20 cellular contexts compared by ENCODE assay signal in genomic region chr12:49796606-49797451, GRCh38. TPM values are rescaled to one million over a fixed set of nuclear protein-coding genes. Genes with fewer than 3 reads are reported as not detected.
A peak's percentile ranks its signal among the peaks of the same experiment; 100 is the strongest.
DNase-seq lines count a peak whose midpoint lies in the region; ATAC-seq, FAIRE-seq and TF ChIP-seq lines count a peak whose summit lies in the region.
"Had no signal": no experiment of that assay in that cellular context is flagged by ENCODE, and none has a peak within 500 bp of the region (broad histone marks: within the 10 kb centered on the region; RNA-seq: fewer than 3 reads in every experiment).

No MANE protein-coding gene starts in this region.

- H3K27ac ChIP-seq in HepG2 (ENCODE audit: extremely low read length, insufficient read depth, low read length) (no peak overlapping the region), right lobe of liver (no peak overlapping the region), osteoblast (ENCODE audit: low read depth, low read length) (no peak overlapping the region)
- H3K27ac ChIP-seq: KMS-11, SK-N-MC had no signal

- H2AFZ ChIP-seq in HepG2 (ENCODE audit: low read length) = no peak overlapping the region
- no peak overlapping the region for H2AFZ ChIP-seq in osteoblast (ENCODE audit: low read length)

- H4K20me1 ChIP-seq in HepG2 (ENCODE audit: insufficient read depth, low read length) = no peaks in the 10 kb centered on the region
- peaks cover 11% of the 10 kb centered on the region for H4K20me1 ChIP-seq in osteoblast (ENCODE audit: insufficient read depth, low read length)

- FAIRE-seq in HepG2 (lab: Jason Lieb, UNC) = no peak
- FAIRE-seq: GM12891, GM18507 had no signal

- H3K27me3 ChIP-seq in HepG2 (ENCODE audit: control insufficient read depth in 1 of 2, insufficient read depth in 2 of 2, low read length in 2 of 2) (no peaks in the 10 kb centered on the region), right lobe of liver (no peaks in the 10 kb centered on the region), osteoblast (ENCODE audit: insufficient read depth, low read length) (no peaks in the 10 kb centered on the region)

- H3K79me2 ChIP-seq in HepG2 (ENCODE audit: insufficient read depth, low read length) (no peaks in the 10 kb centered on the region), osteoblast (ENCODE audit: insufficient read depth, low read length) (no peaks in the 10 kb centered on the region)

- no peak overlapping the region for H3K9ac ChIP-seq in HepG2 (ENCODE audit: insufficient read depth, low read depth, low read length)
- H3K9ac ChIP-seq: KMS-11 had no signal

- peaks cover 16 to 40% of the 10 kb centered on the region in 2 experiments for H3K36me3 ChIP-seq in HepG2 (replicated peaks in 1 of 2; ENCODE audit: control insufficient read depth in 1 of 2, insufficient read depth in 2 of 2, low read length in 2 of 2)
- H3K36me3 ChIP-seq in right lobe of liver = peaks cover 0 to 14% (median 1%) of the 10 kb centered on the region in 4 donors
- H3K36me3 ChIP-seq in osteoblast (ENCODE audit: insufficient read depth, low read length) = peaks cover 40% of the 10 kb centered on the region

- ATAC-seq in HepG2 = no peak
- ATAC-seq in right lobe of liver = no peak
- ATAC-seq in GM18861 (IDR thresholded peaks at IDR 0.05; ENCODE audit: unreplicated experiment) = no peak
- ATAC-seq in HG03025 (IDR thresholded peaks at IDR 0.05; ENCODE audit: low FRiP score, unreplicated experiment) = no peak

- H3K9me3 ChIP-seq in HepG2 (ENCODE audit: low read length) (no peaks in the 10 kb centered on the region), right lobe of liver (no peaks in the 10 kb centered on the region), osteoblast (ENCODE audit: low read depth, low read length) (no peaks in the 10 kb centered on the region)
- H3K9me3 ChIP-seq: Caco-2 had no signal

- TF ChIP-seq CTCF in HepG2 (CRISPR knock-in tag; IDR thresholded peaks at IDR 0.05) (no peak), right lobe of liver (IDR thresholded peaks at IDR 0.05) (no peak), osteoblast (IDR thresholded peaks at IDR 0.05; ENCODE audit: extremely low read depth, low read depth, low read length) (no peak)

- intact Hi-C loops in HepG2 (cut with micrococcal nuclease; ENCODE audit: unreplicated experiment) (no loop called here), right lobe of liver (cut with DNase I) (no loop called here)

- no TSS peak for BruUV-seq in HepG2 (replicated peaks; lab: Mats Ljungman, UMichigan)

- POLR2A ChIA-PET in HepG2 (lab: Yijun Ruan, JAX) = no interaction called here

- CTCF ChIA-PET in HepG2 (lab: Yijun Ruan, JAX; ENCODE audit: low intra/inter-chr PET ratio, low total read pairs) = no interaction called here

- WGBS in HepG2 (ENCODE audit: low lambda C conversion rate) = 96% methylated on average over 7 of the region's 17 CpGs
- 100% methylated on average over 3 of the region's 17 CpGs for WGBS in right lobe of liver (ENCODE audit: insufficient coverage, low coverage, low lambda C conversion rate, missing lambda C conversion rate)

- TF ChIP-seq POLR2A in HepG2 (IDR thresholded peaks at IDR 0.05; ENCODE audit: insufficient read depth in 1 of 2, low read depth in 2 of 2, low read length in 2 of 2) (no peak), right lobe of liver (IDR thresholded peaks at IDR 0.05) (no peak)

- no peak overlapping the region for H3K4me3 ChIP-seq in HepG2 (replicated peaks in 1 of 3; ENCODE audit: insufficient read depth in 1 of 3, low read depth in 2 of 3, low read length in 3 of 3)
- no peak overlapping the region for H3K4me3 ChIP-seq in right lobe of liver
- H3K4me3 ChIP-seq in osteoblast (ENCODE audit: insufficient read depth, low read length) = no peak overlapping the region
- H3K4me3 ChIP-seq: SK-N-MC had no signal

- DNase-seq in HepG2 (ENCODE audit: low spot score) = no peak
- no peak for DNase-seq in right lobe of liver
- peak; percentile 54 for DNase-seq in islet precursor cell
- DNase-seq in osteoblast (ENCODE audit: insufficient read length, low spot score, missing footprints) = peak; percentile 73
- no peak for DNase-seq in OCI-M2 (lab: John Stamatoyannopoulos, UW; ENCODE audit: unreplicated experiment)
- DNase-seq in EL = no peak
- DNase-seq: 8988T; Caco-2; CD4-positive, CD25-positive, alpha-beta regulatory T cell; HFFc6; NCI-H1436; NCI-H2029 treated with DMSO at 0.1 percent for 48 hours; NCI-H2171; NCI-H526 had no signal

- TF ChIP-seq RAD21 in HepG2 (CRISPR knock-in tag; IDR thresholded peaks at IDR 0.05) = no peak

- H3K4me2 ChIP-seq in HepG2 (ENCODE audit: low read depth, low read length) = no peak overlapping the region
- H3K4me2 ChIP-seq in osteoblast (ENCODE audit: insufficient read depth, low read length) = no peak overlapping the region
- H3K4me2 ChIP-seq: KMS-11 had no signal

- in situ Hi-C loops in HepG2 (cut with HindIII; ENCODE audit: extremely low pct_ligation_motif_present, low pct_unique_long_range_greater_than_20kb) = no loop called here

- no peak for TF ChIP-seq EP300 in HepG2 (IDR thresholded peaks at IDR 0.05; ENCODE audit: low read depth in 2 of 2, low read length in 2 of 2)
- TF ChIP-seq EP300 in HepG2 (CRISPR knock-in tag; IDR thresholded peaks at IDR 0.05; ENCODE audit: borderline replicate concordance) = no peak

- H3K4me1 ChIP-seq in HepG2 (ENCODE audit: insufficient read depth, low read length) (peaks cover 20% of the 10 kb centered on the region), right lobe of liver (peaks cover 0 to 12% (median 2%) of the 10 kb centered on the region in 4 donors), osteoblast (ENCODE audit: insufficient read depth, low read length) (no peaks in the 10 kb centered on the region)
- H3K4me1 ChIP-seq: Caco-2 had no signal

RNA-seq across cellular contexts. Expression of gene NCKAP5L, which starts 31.4 kb away (rescaled TPM):
- total RNA-seq in HepG2 (2016; rRNA removed; fragmentation: Illumina TruSeq; extraction: Trizol) (5.9 and 9.0 TPM in 2 replicates), right lobe of liver (1 to 10 TPM; 7.0 to 8.8 (median 7.9) TPM), osteoblast (34.8 and 40.5 TPM in 2 replicates)
- total RNA-seq in HepG2 (2016; cell fraction: cytosol; rRNA removed; fragmentation: Illumina TruSeq; extraction: Trizol; ENCODE audit: low read depth) = 3.1 and 3.3 TPM in 2 replicates
- 5.1 and 8.3 TPM in 2 replicates for total RNA-seq in HepG2 (2016; cell fraction: insoluble cytoplasmic fraction; rRNA removed; fragmentation: Illumina TruSeq; extraction: Trizol)
- 5.3 and 5.9 TPM in 2 replicates for total RNA-seq in HepG2 (2016; cell fraction: membrane; rRNA removed; fragmentation: Illumina TruSeq; extraction: Trizol)
- total RNA-seq in HepG2 (2016; cell fraction: nucleus; rRNA removed; fragmentation: Illumina TruSeq; extraction: Trizol) = 10.1 and 11.1 TPM in 2 replicates
- polyA plus RNA-seq in HepG2 (2011; rRNA removed) = 4.1 and 5.5 TPM in 2 replicates
- polyA plus RNA-seq in HepG2 (2011; cell fraction: cytosol; rRNA removed) = 1.7 and 3.1 TPM in 2 replicates
- polyA plus RNA-seq in HepG2 (2011; cell fraction: nucleus; rRNA removed) = 15.9 and 16.8 TPM in 2 replicates
- polyA plus RNA-seq in HepG2 (2012) = 4.7 and 6.8 TPM in 2 replicates
- 0.32 and 0.37 TPM in 2 replicates for polyA plus RNA-seq in HepG2 (2016; cell fraction: cytosol; fragmentation: Illumina TruSeq; extraction: Trizol; ENCODE audit: low read depth)
- 5.7 and 8.4 TPM in 2 replicates for polyA plus RNA-seq in HepG2 (2016; cell fraction: insoluble cytoplasmic fraction; fragmentation: Illumina TruSeq; extraction: Trizol; ENCODE audit: low read depth)
- polyA plus RNA-seq in HepG2 (2016; cell fraction: membrane; fragmentation: Illumina TruSeq; extraction: Trizol; ENCODE audit: low read depth) = 1.3 and 1.7 TPM in 2 replicates
- 20.5 and 22.7 TPM in 2 replicates for polyA plus RNA-seq in HepG2 (2016; cell fraction: nucleus; fragmentation: Illumina TruSeq; extraction: Trizol; ENCODE audit: insufficient read depth, low read depth)
- 10.1 and 13.6 TPM in 2 replicates for polyA minus RNA-seq in HepG2 (2011; rRNA and poly(A)+ RNA removed; ENCODE audit: low replicate concordance)
- 5.5 and 6.3 TPM in 2 replicates for polyA minus RNA-seq in HepG2 (2011; cell fraction: cytosol; rRNA and poly(A)+ RNA removed)
- 13.2 and 14.7 TPM in 2 replicates for polyA minus RNA-seq in HepG2 (2011; cell fraction: nucleus; rRNA and poly(A)+ RNA removed)

RNA-seq across cellular contexts. Expression of gene BCDIN3D, which starts 46.1 kb away (rescaled TPM):
- total RNA-seq in HepG2 (2016; rRNA removed; fragmentation: Illumina TruSeq; extraction: Trizol) (1.8 and 2.5 TPM in 2 replicates), right lobe of liver (1 to 10 TPM; 1.6 to 3.6 (median 2.6) TPM), osteoblast (4.7 and 5.4 TPM in 2 replicates)
- 1.6 and 1.7 TPM in 2 replicates for total RNA-seq in HepG2 (2016; cell fraction: cytosol; rRNA removed; fragmentation: Illumina TruSeq; extraction: Trizol; ENCODE audit: low read depth)
- 2.2 and 3.0 TPM in 2 replicates for total RNA-seq in HepG2 (2016; cell fraction: insoluble cytoplasmic fraction; rRNA removed; fragmentation: Illumina TruSeq; extraction: Trizol)
- total RNA-seq in HepG2 (2016; cell fraction: membrane; rRNA removed; fragmentation: Illumina TruSeq; extraction: Trizol) = 2.1 and 3.4 TPM in 2 replicates
- total RNA-seq in HepG2 (2016; cell fraction: nucleus; rRNA removed; fragmentation: Illumina TruSeq; extraction: Trizol) = 2.6 and 3.0 TPM in 2 replicates
- polyA plus RNA-seq in HepG2 (2011; rRNA removed) = 2.0 and 2.2 TPM in 2 replicates
- polyA plus RNA-seq in HepG2 (2011; cell fraction: cytosol; rRNA removed) = 1.4 and 1.7 TPM in 2 replicates
- polyA plus RNA-seq in HepG2 (2011; cell fraction: nucleus; rRNA removed) = 1.3 and 2.3 TPM in 2 replicates
- polyA plus RNA-seq in HepG2 (2012) = 1.7 and 2.6 TPM in 2 replicates
- polyA plus RNA-seq in HepG2 (2016; cell fraction: cytosol; fragmentation: Illumina TruSeq; extraction: Trizol; ENCODE audit: low read depth) = 0.54 and 0.63 TPM in 2 replicates
- 1.6 and 1.7 TPM in 2 replicates for polyA plus RNA-seq in HepG2 (2016; cell fraction: insoluble cytoplasmic fraction; fragmentation: Illumina TruSeq; extraction: Trizol; ENCODE audit: low read depth)
- 0.76 and 1.1 TPM in 2 replicates for polyA plus RNA-seq in HepG2 (2016; cell fraction: membrane; fragmentation: Illumina TruSeq; extraction: Trizol; ENCODE audit: low read depth)
- 2.7 and 2.8 TPM in 2 replicates for polyA plus RNA-seq in HepG2 (2016; cell fraction: nucleus; fragmentation: Illumina TruSeq; extraction: Trizol; ENCODE audit: insufficient read depth, low read depth)
- polyA minus RNA-seq in HepG2 (2011; rRNA and poly(A)+ RNA removed; ENCODE audit: low replicate concordance) = 2.9 and 10.2 TPM in 2 replicates
- 0.97 and 2.2 TPM in 2 replicates for polyA minus RNA-seq in HepG2 (2011; cell fraction: cytosol; rRNA and poly(A)+ RNA removed)
- polyA minus RNA-seq in HepG2 (2011; cell fraction: nucleus; rRNA and poly(A)+ RNA removed) = 2.8 and 3.5 TPM in 2 replicates

RNA-seq across cellular contexts. Expression of gene TMBIM6, which starts 55.5 kb away (rescaled TPM):
- total RNA-seq in HepG2 (2016; rRNA removed; fragmentation: Illumina TruSeq; extraction: Trizol) (220 and 412 TPM in 2 replicates), right lobe of liver (1,000 to 10,000 TPM in 3 of 6 experiments, 100 to 1,000 TPM in 3; 538 to 1,268 (median 937) TPM), osteoblast (398 and 421 TPM in 2 replicates)
- total RNA-seq in HepG2 (2016; cell fraction: cytosol; rRNA removed; fragmentation: Illumina TruSeq; extraction: Trizol; ENCODE audit: low read depth) = 49.6 and 57.4 TPM in 2 replicates
- total RNA-seq in HepG2 (2016; cell fraction: insoluble cytoplasmic fraction; rRNA removed; fragmentation: Illumina TruSeq; extraction: Trizol) = 229 and 414 TPM in 2 replicates
- total RNA-seq in HepG2 (2016; cell fraction: membrane; rRNA removed; fragmentation: Illumina TruSeq; extraction: Trizol) = 85.8 and 89.3 TPM in 2 replicates
- total RNA-seq in HepG2 (2016; cell fraction: nucleus; rRNA removed; fragmentation: Illumina TruSeq; extraction: Trizol) = 296 and 323 TPM in 2 replicates
- polyA plus RNA-seq in HepG2 (2011; rRNA removed) = 445 and 468 TPM in 2 replicates
- 286 and 485 TPM in 2 replicates for polyA plus RNA-seq in HepG2 (2011; cell fraction: cytosol; rRNA removed)
- 231 and 241 TPM in 2 replicates for polyA plus RNA-seq in HepG2 (2011; cell fraction: nucleus; rRNA removed)
- polyA plus RNA-seq in HepG2 (2012) = 423 and 441 TPM in 2 replicates
- polyA plus RNA-seq in HepG2 (2016; cell fraction: cytosol; fragmentation: Illumina TruSeq; extraction: Trizol; ENCODE audit: low read depth) = 62.2 and 68.0 TPM in 2 replicates
- polyA plus RNA-seq in HepG2 (2016; cell fraction: insoluble cytoplasmic fraction; fragmentation: Illumina TruSeq; extraction: Trizol; ENCODE audit: low read depth) = 213 and 227 TPM in 2 replicates
- 53.8 and 54.1 TPM in 2 replicates for polyA plus RNA-seq in HepG2 (2016; cell fraction: membrane; fragmentation: Illumina TruSeq; extraction: Trizol; ENCODE audit: low read depth)
- polyA plus RNA-seq in HepG2 (2016; cell fraction: nucleus; fragmentation: Illumina TruSeq; extraction: Trizol; ENCODE audit: insufficient read depth, low read depth) = 552 and 556 TPM in 2 replicates
- 536 and 564 TPM in 2 replicates for polyA minus RNA-seq in HepG2 (2011; rRNA and poly(A)+ RNA removed; ENCODE audit: low replicate concordance)
- polyA minus RNA-seq in HepG2 (2011; cell fraction: cytosol; rRNA and poly(A)+ RNA removed) = 151 and 170 TPM in 2 replicates
- 151 and 168 TPM in 2 replicates for polyA minus RNA-seq in HepG2 (2011; cell fraction: nucleus; rRNA and poly(A)+ RNA removed)

Comparison
In these comparisons a context has a peak if more than half of its experiments do, and no peak if none do; other contexts are left out.
1. DNase-seq: peak in islet precursor cell (single experiment) and osteoblast (single experiment); none in HepG2 (single experiment), right lobe of liver (0 of 3), OCI-M2 (single experiment) and EL (single experiment).